In the genomic region with DNA sequence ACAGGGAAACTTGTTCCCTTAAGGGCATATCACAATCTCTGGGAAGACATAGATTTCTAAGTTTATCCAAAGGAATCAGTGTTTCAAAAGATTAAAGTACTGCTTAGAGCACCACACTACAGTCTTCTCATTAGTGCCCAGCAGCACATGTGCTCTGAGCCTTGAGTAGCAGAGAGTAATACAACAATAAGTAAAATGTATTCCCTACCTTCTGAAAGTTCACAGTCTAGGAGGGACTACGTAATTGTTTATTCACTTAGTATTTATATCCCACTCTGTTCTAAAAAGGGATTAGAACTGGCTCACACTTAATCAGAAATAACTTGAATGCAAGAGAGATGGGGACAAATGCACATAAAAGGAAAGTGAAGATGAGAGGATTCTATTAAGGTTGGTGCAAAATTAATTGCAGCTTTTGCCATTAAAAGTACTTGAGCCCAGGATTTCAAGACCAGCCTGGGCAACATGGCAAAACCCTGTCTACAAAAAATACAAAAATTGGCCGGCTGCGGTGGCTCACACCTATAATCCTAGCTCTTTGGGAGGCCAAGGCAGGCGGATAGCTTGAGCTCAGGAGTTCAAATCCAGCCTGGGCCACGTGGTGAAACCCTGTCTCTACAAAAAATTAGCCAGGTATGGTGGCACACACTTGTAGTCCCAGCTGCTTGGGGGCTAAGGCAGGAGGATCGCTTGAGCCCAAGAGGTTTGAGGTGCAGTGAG, we compare ENCODE assay signal across 28 cellular contexts. TPM values are rescaled to one million over a fixed set of nuclear protein-coding genes. Genes with fewer than 3 reads are reported as not detected.
DNase-seq lines count a peak whose midpoint lies in the region; ATAC-seq, FAIRE-seq and TF ChIP-seq lines count a peak whose summit lies in the region.
"Had no signal": no experiment of that assay in that cellular context is flagged by ENCODE, and none has a peak within 500 bp of the region (broad histone marks: within the 10 kb centered on the region; RNA-seq: fewer than 3 reads in every experiment).

No MANE protein-coding gene starts in this region.

- no peaks in the 10 kb centered on the region for H3K79me2 ChIP-seq in hepatocyte

- no peak overlapping the region for H2AFZ ChIP-seq in hepatocyte

- ATAC-seq in central memory CD8-positive, alpha-beta T cell (replicated peaks; ENCODE audit: extremely low read depth, poor library complexity, severe bottlenecking) = no peak
- ATAC-seq: activated T-cell treated with anti-CD3 and anti-CD28 coated beads, Interleukin-2, amount 50 U/mL, for 4 hours; HCT116; left lung; natural killer cell treated with Interleukin-12 subunit alpha and Interleukin-12 subunit beta and Interleukin-15 and Interleukin-18, amount 100 ng/mL, for 72 hours; SK-N-SH treated with all-trans-retinoic acid at 6 μM for 48 hours had no signal

- TF ChIP-seq POLR2A in Peyer's patch (IDR thresholded peaks at IDR 0.05) = no peak

- no peak for FAIRE-seq in frontal cortex (lab: Jason Lieb, UNC)

- peaks cover 6% of the 10 kb centered on the region for H3K4me1 Mint-ChIP-seq in central memory CD8-positive, alpha-beta T cell
- H3K4me1 Mint-ChIP-seq: immature natural killer cell, mesothelial cell of epicardium had no signal

- peak overlapping the region; percentile 32 for H3K27ac Mint-ChIP-seq in central memory CD8-positive, alpha-beta T cell (ENCODE audit: low read depth)
- H3K27ac Mint-ChIP-seq: CD4-positive, alpha-beta memory T cell; immature natural killer cell; mesothelial cell of epicardium; natural killer cell treated with Interleukin-12 subunit alpha and Interleukin-12 subunit beta and Interleukin-15 and Interleukin-18, amount 100 ng/mL, for 72 hours had no signal

- no peak overlapping the region for H3K4me3 Mint-ChIP-seq in central memory CD8-positive, alpha-beta T cell
- H3K4me3 Mint-ChIP-seq: activated T-cell treated with anti-CD3 and anti-CD28 coated beads, Interleukin-2, amount 50 U/mL, for 4 hours; CD4-positive, alpha-beta memory T cell; immature natural killer cell; mesothelial cell of epicardium; natural killer cell treated with Interleukin-12 subunit alpha and Interleukin-12 subunit beta and Interleukin-15 and Interleukin-18, amount 100 ng/mL, for 72 hours had no signal

- H3K9me3 ChIP-seq in Peyer's patch (no peaks in the 10 kb centered on the region), muscle layer of duodenum (ENCODE audit: control insufficient read depth in 1 of 2, low read length in 2 of 2) (no peaks in the 10 kb centered on the region), stomach smooth muscle (ENCODE audit: control insufficient read depth in 2 of 2, low read length in 2 of 2) (no peaks in the 10 kb centered on the region), hepatocyte (ENCODE audit: low read depth) (no peaks in the 10 kb centered on the region)
- H3K9me3 ChIP-seq: left lung, ovary, suprapubic skin had no signal

- no peaks in the 10 kb centered on the region for H3K27me3 ChIP-seq in Peyer's patch
- no peaks in the 10 kb centered on the region for H3K27me3 ChIP-seq in muscle layer of duodenum (ENCODE audit: low read depth, low read length)
- no peaks in the 10 kb centered on the region for H3K27me3 ChIP-seq in stomach smooth muscle (ENCODE audit: control insufficient read depth in 1 of 2, insufficient read depth in 2 of 2, low read length in 2 of 2)
- H3K27me3 ChIP-seq in hepatocyte = no peaks in the 10 kb centered on the region
- H3K27me3 ChIP-seq: left lung, ovary, suprapubic skin had no signal

- H3K36me3 ChIP-seq in Peyer's patch = no peaks in the 10 kb centered on the region
- peaks cover 3 to 6% of the 10 kb centered on the region in 2 donors for H3K36me3 ChIP-seq in muscle layer of duodenum (ENCODE audit: control insufficient read depth in 1 of 2, insufficient read depth in 2 of 2, low read length in 2 of 2)
- peaks cover 9 to 10% of the 10 kb centered on the region in 2 donors for H3K36me3 ChIP-seq in stomach smooth muscle (ENCODE audit: control insufficient read depth in 2 of 2, insufficient read depth in 2 of 2, low read length in 2 of 2)
- no peaks in the 10 kb centered on the region for H3K36me3 ChIP-seq in hepatocyte (replicated peaks; ENCODE audit: insufficient read depth, low read depth)
- H3K36me3 ChIP-seq: left lung, ovary, suprapubic skin had no signal

- DNase-seq in Peyer's patch (peak in 2 of 3 donors; percentile 8 to 14), hepatocyte (ENCODE audit: low spot score) (no peak), frontal cortex (ENCODE audit: low spot score in 2 of 2) (no peak), NCI-H82 treated with DMSO at 0.1 percent for 48 hours (lab: John Stamatoyannopoulos, UW; ENCODE audit: unreplicated experiment) (no peak), AG08396 (ENCODE audit: low spot score) (no peak)
- no peak for DNase-seq in central memory CD8-positive, alpha-beta T cell (ENCODE audit: low spot score in 2 of 2)
- DNase-seq: activated CD4-positive, alpha-beta T cell treated with anti-CD3 and anti-CD28 coated beads for 4 hours; activated naive CD4-positive, alpha-beta T cell; activated T-cell treated with anti-CD3 and anti-CD28 coated beads, Interleukin-2, amount 50 U/mL, for 4 hours; anterior cingulate cortex; CD4-positive, alpha-beta memory T cell; hippocampal formation; immature natural killer cell; NCI-H187 treated with DMSO at 0.1 percent for 48 hours; NCI-H69; RPMI8226; T-helper 2 cell had no signal

- H3K27me3 Mint-ChIP-seq in central memory CD8-positive, alpha-beta T cell = no peaks in the 10 kb centered on the region
- H3K27me3 Mint-ChIP-seq: CD4-positive, alpha-beta memory T cell; natural killer cell treated with Interleukin-12 subunit alpha and Interleukin-12 subunit beta and Interleukin-15 and Interleukin-18, amount 100 ng/mL, for 72 hours had no signal

- H3K36me3 Mint-ChIP-seq in central memory CD8-positive, alpha-beta T cell (ENCODE audit: insufficient read depth) = no peaks in the 10 kb centered on the region
- H3K36me3 Mint-ChIP-seq: CD4-positive, alpha-beta memory T cell; immature natural killer cell; natural killer cell treated with Interleukin-12 subunit alpha and Interleukin-12 subunit beta and Interleukin-15 and Interleukin-18, amount 100 ng/mL, for 72 hours had no signal

- H3K4me3 ChIP-seq in Peyer's patch (no peak overlapping the region), muscle layer of duodenum (ENCODE audit: low read depth in 1 of 2, low read length in 2 of 2) (no peak overlapping the region), stomach smooth muscle (ENCODE audit: low read length in 2 of 2) (peak overlapping the region in 1 of 2 donors; percentile 29), hepatocyte (no peak overlapping the region)
- H3K4me3 ChIP-seq: left lung, ovary, suprapubic skin had no signal

- no peaks in the 10 kb centered on the region for H3K9me2 ChIP-seq in hepatocyte (replicated peaks; ENCODE audit: insufficient read depth)

- peak overlapping the region in 1 of 2 donors; percentile 47 for H3K9ac ChIP-seq in stomach smooth muscle (ENCODE audit: low read length in 2 of 2)

- H3K27ac ChIP-seq in Peyer's patch (peak overlapping the region in 1 of 4 donors; percentile 41), muscle layer of duodenum (ENCODE audit: low read length) (peak overlapping the region; percentile 49), stomach smooth muscle (ENCODE audit: low read length) (peak overlapping the region; percentile 62), hepatocyte (no peak overlapping the region)
- H3K27ac ChIP-seq: HL-60, left lung, ovary, suprapubic skin had no signal

- H3K9me3 Mint-ChIP-seq in central memory CD8-positive, alpha-beta T cell = no peaks in the 10 kb centered on the region
- H3K9me3 Mint-ChIP-seq: activated T-cell treated with anti-CD3 and anti-CD28 coated beads, Interleukin-2, amount 50 U/mL, for 4 hours; CD4-positive, alpha-beta memory T cell; immature natural killer cell; mesothelial cell of epicardium; natural killer cell treated with Interleukin-12 subunit alpha and Interleukin-12 subunit beta and Interleukin-15 and Interleukin-18, amount 100 ng/mL, for 72 hours had no signal

- WGBS in hepatocyte (ENCODE audit: low lambda C conversion rate, missing lambda C conversion rate) = 91% methylated on average over 6 of the region's 6 CpGs

- H3K4me2 ChIP-seq in hepatocyte = no peak overlapping the region

- H4K20me1 ChIP-seq in hepatocyte (ENCODE audit: insufficient read depth, poor library complexity, severe bottlenecking) = no peaks in the 10 kb centered on the region

- TF ChIP-seq CTCF in Peyer's patch (IDR thresholded peaks at IDR 0.05) (no peak), hepatocyte (IDR thresholded peaks at IDR 0.05; ENCODE audit: poor library complexity) (no peak)

- H3K4me1 ChIP-seq in Peyer's patch (peaks cover 0 to 5% (median 0%) of the 10 kb centered on the region in 4 donors), muscle layer of duodenum (ENCODE audit: control insufficient read depth in 1 of 2, insufficient read depth in 2 of 2, low read length in 2 of 2) (peaks cover 3 to 6% of the 10 kb centered on the region in 2 donors), stomach smooth muscle (ENCODE audit: control insufficient read depth, insufficient read depth, low read length) (peaks cover 29% of the 10 kb centered on the region), hepatocyte (ENCODE audit: insufficient read depth) (no peaks in the 10 kb centered on the region)

RNA-seq across cellular contexts. Expression of a gene that starts 9.0 kb away (rescaled TPM):
- total RNA-seq in Peyer's patch = 10 to 100 TPM in 1 of 4 donors, 1 to 10 TPM in 3; 8.3 to 19.8 (median 9.2) TPM
- total RNA-seq in hepatocyte = 7.6 and 9.0 TPM in 2 replicates
- 6.8 and 6.9 TPM in 2 replicates for polyA plus RNA-seq in hepatocyte
- total RNA-seq in frontal cortex = 3.7 TPM
- total RNA-seq: activated CD8-positive, alpha-beta memory T cell treated with anti-CD3 and anti-CD28 coated beads for 36 hours; activated T-cell treated with anti-CD3 and anti-CD28 coated beads, Interleukin-2, amount 50 U/mL, for 4 hours; CD4-positive, alpha-beta memory T cell; natural killer cell treated with Interleukin-12 subunit alpha and Interleukin-12 subunit beta and Interleukin-15 and Interleukin-18, amount 100 ng/mL, for 72 hours had no signal
- polyA plus RNA-seq: CD4-positive, alpha-beta memory T cell; immature natural killer cell had no signal

RNA-seq across cellular contexts. Expression of a gene that starts 42.6 kb away (rescaled TPM):
- total RNA-seq in Peyer's patch (100 to 1,000 TPM in 3 of 4 donors, 10 to 100 TPM in 1; 72.1 to 172 (median 109) TPM), hepatocyte (139 and 147 TPM in 2 replicates), frontal cortex (191 TPM)
- 167 and 177 TPM in 2 replicates for polyA plus RNA-seq in hepatocyte

RNA-seq across cellular contexts. Expression of a gene that starts 43.3 kb away (rescaled TPM):
- total RNA-seq in Peyer's patch (10 to 100 TPM; 34.7 to 56.2 (median 44.1) TPM), hepatocyte (65.1 and 70.1 TPM in 2 replicates), frontal cortex (22.4 TPM)
- 62.7 and 64.6 TPM in 2 replicates for polyA plus RNA-seq in hepatocyte

Comparison
In these comparisons a context has a peak if more than half of its experiments do, and no peak if none do; other contexts are left out.
1. DNase-seq: peak in Peyer's patch (2 of 3); none in central memory CD8-positive, alpha-beta T cell (0 of 2), hepatocyte (single experiment), frontal cortex (0 of 2), NCI-H82 treated with DMSO at 0.1 percent for 48 hours (single experiment) and AG08396 (single experiment).